In genomic region chr4:85825937-85826678, GRCh38 we compare ENCODE assay signal across 8 cellular contexts.
DNase-seq lines count a peak whose midpoint lies in the region; ATAC-seq and TF ChIP-seq lines count a peak whose summit lies in the region.

No MANE protein-coding gene starts in this region.

- H3K27me3 ChIP-seq in right cardiac atrium (ENCODE audit: control insufficient read depth, insufficient read depth) (no peaks in the 10 kb centered on the region), smooth muscle cell (ENCODE audit: low read depth) (no peaks in the 10 kb centered on the region)

- peak; percentile 77 for ATAC-seq in HG03135 (IDR thresholded peaks at IDR 0.05; ENCODE audit: unreplicated experiment)
- ATAC-seq in right cardiac atrium, result peak; percentile 47 to 53
- no peak for ATAC-seq in GM18867 (IDR thresholded peaks at IDR 0.05; ENCODE audit: unreplicated experiment)

- peaks cover 19% of the 10 kb centered on the region for H4K20me1 ChIP-seq in smooth muscle cell (ENCODE audit: low read depth)

- H3K36me3 ChIP-seq in smooth muscle cell (ENCODE audit: low read depth), result no peaks in the 10 kb centered on the region

- H3K4me2 ChIP-seq in smooth muscle cell, result no peak overlapping the region

- H3K4me3 ChIP-seq in right cardiac atrium (ENCODE audit: low read length), result no peak overlapping the region
- H3K4me3 ChIP-seq in smooth muscle cell, result no peak overlapping the region

- TF ChIP-seq CTCF in smooth muscle cell (IDR thresholded peaks at IDR 0.05; ENCODE audit: borderline replicate concordance, insufficient read depth, poor library complexity, severe bottlenecking) (no peak), GM10266 (IDR thresholded peaks at IDR 0.05; ENCODE audit: control insufficient read depth, insufficient read depth, low read depth, missing control alignments) (no peak)

- no peak overlapping the region for H2AFZ ChIP-seq in smooth muscle cell (ENCODE audit: low read depth)

- H3K27ac ChIP-seq in right cardiac atrium (ENCODE audit: low read length) (no peak overlapping the region), smooth muscle cell (ENCODE audit: low read depth) (peak overlapping the region; percentile 10)

- no peak overlapping the region for H3K9ac ChIP-seq in smooth muscle cell (ENCODE audit: low read depth)

- no peaks in the 10 kb centered on the region for H3F3A ChIP-seq in smooth muscle cell (ENCODE audit: low read depth)

- H3K4me1 ChIP-seq in right cardiac atrium (ENCODE audit: control insufficient read depth, insufficient read depth, low read length), result peaks cover 6% of the 10 kb centered on the region
- peaks cover 24% of the 10 kb centered on the region for H3K4me1 ChIP-seq in smooth muscle cell (ENCODE audit: low read depth)

- WGBS in right cardiac atrium, result 36% methylated on average over 7 of the region's 7 CpGs
- 23% methylated on average over 7 of the region's 7 CpGs for WGBS in smooth muscle cell (ENCODE audit: low lambda C conversion rate)

- intact Hi-C loops in right cardiac atrium (cut with DNase I), result no loop called here

- no peaks in the 10 kb centered on the region for H3K79me2 ChIP-seq in smooth muscle cell (ENCODE audit: low read depth)

- H3K9me3 ChIP-seq in right cardiac atrium (ENCODE audit: control insufficient read depth, low read length) (no peaks in the 10 kb centered on the region), smooth muscle cell (replicated peaks; ENCODE audit: low read depth) (no peaks in the 10 kb centered on the region)

- peak; percentile 52 for DNase-seq in GM03348 (ENCODE audit: low spot score)
- peak; percentile 78 for DNase-seq in RPMI8226
- peak in 2 of 3 donors; percentile 34 to 46 for DNase-seq in right cardiac atrium
- DNase-seq in smooth muscle cell (lab: John Stamatoyannopoulos, UW; ENCODE audit: unreplicated experiment), result no peak
- no peak for DNase-seq in GM10266 (ENCODE audit: extremely low spot score)
- no peak for DNase-seq in activated CD8-positive, alpha-beta memory T cell treated with anti-CD3 and anti-CD28 coated beads, Interleukin-2, amount 50 U/mL, for 4 hours

Comparison
In these comparisons a context has a peak if more than half of its experiments do, and no peak if none do; other contexts are left out.
1. DNase-seq: peak in GM03348 (single experiment), RPMI8226 (single experiment) and right cardiac atrium (2 of 3); none in smooth muscle cell (single experiment), GM10266 (single experiment) and activated CD8-positive, alpha-beta memory T cell treated with anti-CD3 and anti-CD28 coated beads, Interleukin-2, amount 50 U/mL, for 4 hours (single experiment).